9 cellular contexts compared by ENCODE assay signal in the genomic region with DNA sequence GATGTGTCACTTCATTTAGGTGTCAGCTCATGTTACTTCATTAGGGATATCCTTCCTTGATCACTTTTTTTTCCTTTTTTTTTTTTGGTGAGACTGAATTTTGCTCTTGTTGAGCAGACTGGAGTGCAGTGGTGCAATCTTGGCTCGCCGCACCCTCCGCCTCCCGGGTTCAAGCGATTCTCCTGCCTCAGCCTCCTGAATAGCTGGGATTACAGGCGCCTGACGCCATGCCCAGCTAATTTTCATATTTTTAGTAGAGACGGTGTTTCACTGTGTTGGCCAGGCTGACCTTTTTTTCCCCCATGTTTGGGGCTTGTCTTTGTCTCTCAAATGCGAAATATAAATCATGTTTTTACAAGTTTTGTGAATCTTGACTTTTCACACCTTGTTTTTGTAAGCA.
"Had no signal": no experiment of that assay in that cellular context is flagged by ENCODE, and none has a peak within 500 bp of the region (broad histone marks: within the 10 kb centered on the region; RNA-seq: fewer than 3 reads in every experiment).

No MANE protein-coding gene starts in this region.

- H3K9me3 ChIP-seq: HAP-1 had no signal

- DNase-seq: GM23248, GOT3, H7, H9, HCEC 1CT, HFFc6 had no signal

- H3K27ac ChIP-seq: GM23248 had no signal

- H3K36me3 ChIP-seq: HAP-1 had no signal

- H2AFZ ChIP-seq: GM23248 had no signal

- H3K4me3 Mint-ChIP-seq: GM23338, H9 had no signal

- H3K9me3 Mint-ChIP-seq: HFFc6 had no signal

- H3K4me3 ChIP-seq: GM23248, GM23338, HAP-1 had no signal

- H3K27ac Mint-ChIP-seq: GM23338, H9, HFFc6 had no signal

- H3K4me2 ChIP-seq: GM23338 had no signal

- ATAC-seq: GM23338, HCT116 had no signal

- H3K9ac ChIP-seq: GM23248 had no signal

- H3K4me1 ChIP-seq: HAP-1 had no signal
